10 cellular contexts compared by ENCODE assay signal in genomic region chr15:96428742-96429141, GRCh38.
DNase-seq lines count a peak whose midpoint lies in the region; ATAC-seq, FAIRE-seq and TF ChIP-seq lines count a peak whose summit lies in the region.
"Had no signal": no experiment of that assay in that cellular context is flagged by ENCODE, and none has a peak within 500 bp of the region (broad histone marks: within the 10 kb centered on the region; RNA-seq: fewer than 3 reads in every experiment).

No MANE protein-coding gene starts in this region.

- H3K27me3 ChIP-seq in SJCRH30 (no peaks in the 10 kb centered on the region), pancreas (peaks cover 0 to 21% (median 1%) of the 10 kb centered on the region in 4 donors)

- FAIRE-seq in pancreas (lab: Jason Lieb, UNC), result no peak

- H3K4me3 ChIP-seq in SJCRH30 (no peak overlapping the region), fibroblast of the aortic adventitia (ENCODE audit: low read depth, low read length) (no peak overlapping the region), pancreas (no peak overlapping the region)

- TF ChIP-seq CTCF in fibroblast of the aortic adventitia (IDR thresholded peaks at IDR 0.05; ENCODE audit: insufficient read depth, low read length) (no peak), pancreas (IDR thresholded peaks at IDR 0.05) (no peak)

- intact Hi-C loops in pancreas (cut with DNase I), result no loop called here

- H3K27ac ChIP-seq in SJCRH30, result peak overlapping the region; percentile 39
- H3K27ac ChIP-seq in pancreas, result no peak overlapping the region

- peak; percentile 21 to 79 (median 59) for ATAC-seq in pancreas

- peak; percentile 99 for DNase-seq in EL
- DNase-seq in SJCRH30, result peak; percentile 61 to 67
- peak; percentile 96 for DNase-seq in fibroblast of the aortic adventitia (ENCODE audit: low read depth)
- DNase-seq in pancreas, result no peak
- no peak for DNase-seq in NCI-H1092 (lab: John Stamatoyannopoulos, UW)
- no peak for DNase-seq in stimulated activated CD4-positive, alpha-beta T cell treated with anti-CD3 and anti-CD28 coated beads, Interleukin-2, amount 100 ng/mL, for 48 hours
- no peak for DNase-seq in activated CD8-positive, alpha-beta memory T cell treated with anti-CD3 and anti-CD28 coated beads, Interleukin-2, amount 50 U/mL, for 48 hours
- DNase-seq in stimulated activated naive CD4-positive, alpha-beta T cell (lab: John Stamatoyannopoulos, UW), result no peak
- DNase-seq: DMS53; NK-92 treated with Interleukin-12 subunit alpha and Interleukin-12 subunit beta, amount 100 ng/mL, for 24 hours had no signal

- H3K4me1 ChIP-seq in SJCRH30 (peaks cover 11% of the 10 kb centered on the region), pancreas (no peaks in the 10 kb centered on the region)

- H3K36me3 ChIP-seq in SJCRH30 (no peaks in the 10 kb centered on the region), pancreas (no peaks in the 10 kb centered on the region)

- H3K9me3 ChIP-seq in SJCRH30 (replicated peaks), result no peaks in the 10 kb centered on the region
- H3K9me3 ChIP-seq in pancreas, result peaks cover 0 to under 1% (median 0%) of the 10 kb centered on the region in 4 donors

Comparison
In these comparisons a context has a peak if more than half of its experiments do, and no peak if none do; other contexts are left out.
1. DNase-seq: peak in EL (single experiment), SJCRH30 (2 of 2) and fibroblast of the aortic adventitia (single experiment); none in pancreas (0 of 6), NCI-H1092 (single experiment), stimulated activated CD4-positive, alpha-beta T cell treated with anti-CD3 and anti-CD28 coated beads, Interleukin-2, amount 100 ng/mL, for 48 hours (0 of 2), activated CD8-positive, alpha-beta memory T cell treated with anti-CD3 and anti-CD28 coated beads, Interleukin-2, amount 50 U/mL, for 48 hours (single experiment) and stimulated activated naive CD4-positive, alpha-beta T cell (0 of 6).